In genomic region chr12:57470970-57471656, GRCh38 we compare ENCODE assay signal across 29 cellular contexts. TPM values are rescaled to one million over a fixed set of nuclear protein-coding genes. Genes with fewer than 3 reads are reported as not detected.
A peak's percentile ranks its signal among the peaks of the same experiment; 100 is the strongest.
DNase-seq lines count a peak whose midpoint lies in the region; ATAC-seq and TF ChIP-seq lines count a peak whose summit lies in the region.
"Had no signal": no experiment of that assay in that cellular context is flagged by ENCODE, and none has a peak within 500 bp of the region (broad histone marks: within the 10 kb centered on the region; RNA-seq: fewer than 3 reads in every experiment).

No MANE protein-coding gene starts in this region.

- peaks cover 50% of the 10 kb centered on the region for H3K4me1 Mint-ChIP-seq in activated naive CD4-positive, alpha-beta T cell treated with anti-CD3 and anti-CD28 coated beads, Interleukin-2, amount 50 U/mL, for 24 hours
- peaks cover 7% of the 10 kb centered on the region for H3K4me1 Mint-ChIP-seq in chondrocyte (ENCODE audit: low read depth)
- H3K4me1 Mint-ChIP-seq in naive thymus-derived CD4-positive, alpha-beta T cell: peaks cover 33 to 53% (median 48%) of the 10 kb centered on the region in 7 donors

- H3K4ac ChIP-seq in trophoblast cell (ENCODE audit: low read depth, low read length): no peak overlapping the region

- no peak for DNase-seq in activated naive CD4-positive, alpha-beta T cell treated with anti-CD3 and anti-CD28 coated beads, Interleukin-2, amount 50 U/mL, for 72 hours (ENCODE audit: low spot score in 2 of 2)
- DNase-seq in chondrocyte (ENCODE audit: low spot score) (peak; percentile 27), transverse colon (peak; percentile 52), NCI-H2029 treated with DMSO at 0.1 percent for 48 hours (lab: John Stamatoyannopoulos, UW) (no peak), trophoblast cell (no peak), dorsolateral prefrontal cortex (no peak)
- DNase-seq in naive thymus-derived CD4-positive, alpha-beta T cell: no peak
- DNase-seq: activated CD4-positive, alpha-beta T cell treated with anti-CD3 and anti-CD28 coated beads, Interleukin-2, amount 50 U/mL, for 1 hour; activated CD4-positive, CD25-positive, alpha-beta regulatory T cell; activated T-cell treated with anti-CD3 and anti-CD28 coated beads, Interleukin-2, amount 50 U/mL, for 48 hours; adrenal gland; body of pancreas; cerebellar nuclear complex; H7; hypothalamus; NCI-H1930; NCI-H69; PC-9; stimulated activated CD4-positive, alpha-beta T cell treated with anti-CD3 and anti-CD28 coated beads, Interleukin-4, amount 100 ng/mL, for 1 hour; substantia nigra had no signal

- no peaks in the 10 kb centered on the region for H3K9me3 ChIP-seq in naive thymus-derived CD4-positive, alpha-beta T cell (ENCODE audit: control insufficient read depth in 2 of 3, low read length in 3 of 3)
- H3K9me3 ChIP-seq in transverse colon: no peaks in the 10 kb centered on the region
- no peaks in the 10 kb centered on the region for H3K9me3 ChIP-seq in trophoblast cell (ENCODE audit: insufficient read depth, low read depth, low read length)
- H3K9me3 ChIP-seq: adrenal gland, body of pancreas, upper lobe of right lung had no signal

- no peaks in the 10 kb centered on the region for H3K27me3 ChIP-seq in naive thymus-derived CD4-positive, alpha-beta T cell (ENCODE audit: control insufficient read depth in 2 of 2, insufficient read depth in 2 of 2, low read length in 2 of 2)
- H3K27me3 ChIP-seq in transverse colon: peaks cover 53% of the 10 kb centered on the region
- peaks cover 28% of the 10 kb centered on the region for H3K27me3 ChIP-seq in trophoblast cell (ENCODE audit: insufficient read depth, low read length)
- peaks cover 0 to 48% (median 13%) of the 10 kb centered on the region in 45 donors for H3K27me3 ChIP-seq in dorsolateral prefrontal cortex

- H4K91ac ChIP-seq in trophoblast cell (ENCODE audit: low read depth, low read length): no peak overlapping the region

- no peak overlapping the region for H3K18ac ChIP-seq in trophoblast cell (ENCODE audit: low read length)

- no peak for TF ChIP-seq POLR2A in transverse colon (IDR thresholded peaks at IDR 0.05)

- ATAC-seq in activated naive CD4-positive, alpha-beta T cell treated with anti-CD3 and anti-CD28 coated beads, Interleukin-2, amount 50 U/mL, for 72 hours: no peak
- peak; percentile 3 for ATAC-seq in naive thymus-derived CD4-positive, alpha-beta T cell
- ATAC-seq: body of pancreas, Right ventricle myocardium inferior, sciatic nerve, SK-N-SH treated with all-trans-retinoic acid at 6 μM for 48 hours, upper lobe of right lung had no signal

- CTCF ChIA-PET in naive thymus-derived CD4-positive, alpha-beta T cell (lab: Charles Lee): interaction anchor here (0.5 to 0.9 kb wide), 3 partner anchors 12 to 152 kb away, joined by 3 read pairs; no protein-coding TSS in a partner anchor

- H3K36me3 Mint-ChIP-seq in activated naive CD4-positive, alpha-beta T cell treated with anti-CD3 and anti-CD28 coated beads, Interleukin-2, amount 50 U/mL, for 24 hours: peaks cover 20% of the 10 kb centered on the region
- H3K36me3 Mint-ChIP-seq in activated naive CD4-positive, alpha-beta T cell treated with anti-CD3 and anti-CD28 coated beads, Interleukin-2, amount 50 U/mL, for 72 hours: peaks cover 13 to 20% of the 10 kb centered on the region in 2 donors
- H3K36me3 Mint-ChIP-seq in chondrocyte (ENCODE audit: low read depth): peaks cover 3% of the 10 kb centered on the region
- H3K36me3 Mint-ChIP-seq in naive thymus-derived CD4-positive, alpha-beta T cell: peaks cover 17 to 54% (median 38%) of the 10 kb centered on the region in 5 donors

- no peak overlapping the region for H3K4me3 ChIP-seq in naive thymus-derived CD4-positive, alpha-beta T cell (ENCODE audit: low read length)
- H3K4me3 ChIP-seq in transverse colon (no peak overlapping the region), trophoblast cell (ENCODE audit: low read depth, low read length) (no peak overlapping the region), dorsolateral prefrontal cortex (no peak overlapping the region)
- H3K4me3 ChIP-seq: adrenal gland, body of pancreas, PC-9, upper lobe of right lung had no signal

- no peak overlapping the region for H3K9ac ChIP-seq in trophoblast cell (ENCODE audit: low read length)

- no peak overlapping the region for H4K12ac ChIP-seq in trophoblast cell (ENCODE audit: low read depth, low read length)

- no peak for TF ChIP-seq CTCF in chondrocyte (IDR thresholded peaks at IDR 0.05)
- no peak for TF ChIP-seq CTCF in transverse colon (IDR thresholded peaks at IDR 0.05)
- no peak for TF ChIP-seq CTCF in dorsolateral prefrontal cortex (IDR thresholded peaks at IDR 0.05 in 54 of 56, conservative IDR thresholded peaks at IDR 0.05 in 2 of 56; ENCODE audit: low read depth in 1 of 56, partially characterized antibody in 56 of 56)

- no peaks in the 10 kb centered on the region for H3K79me1 ChIP-seq in trophoblast cell (ENCODE audit: low read length)

- in situ Hi-C loops in transverse colon (cut with MboI; ENCODE audit: low pct_ligation_motif_present in 1 of 4, low pct_unique_long_range_greater_than_20kb in 1 of 4, low sequenced_read_pairs in 3 of 4): no loop called here

- no peak overlapping the region for H3K4me3 Mint-ChIP-seq in activated naive CD4-positive, alpha-beta T cell treated with anti-CD3 and anti-CD28 coated beads, Interleukin-2, amount 50 U/mL, for 24 hours
- H3K4me3 Mint-ChIP-seq in chondrocyte (ENCODE audit: unreplicated experiment): no peak overlapping the region
- peak overlapping the region in 1 of 10 donors; percentile 53 for H3K4me3 Mint-ChIP-seq in naive thymus-derived CD4-positive, alpha-beta T cell
- H3K4me3 Mint-ChIP-seq: T-helper 1 cell treated with Interleukin-12 subunit alpha and Interleukin-12 subunit beta and Interleukin-4 antibody, amounts not matched to agents 30 μg/mL and 1 μg/mL, for 36 hours had no signal

- H3K4me2 ChIP-seq in trophoblast cell (ENCODE audit: low read length): no peak overlapping the region
- H3K4me2 ChIP-seq: PC-9 had no signal

- H2AFZ ChIP-seq in trophoblast cell (ENCODE audit: insufficient read depth, low read length, poor library complexity): no peak overlapping the region
- H2AFZ ChIP-seq: PC-9 had no signal

- H2BK120ac ChIP-seq in trophoblast cell (ENCODE audit: insufficient read depth, low read length, poor library complexity): no peak overlapping the region

- peaks cover 23 to 84% (median 41%) of the 10 kb centered on the region in 3 experiments for H3K36me3 ChIP-seq in naive thymus-derived CD4-positive, alpha-beta T cell (ENCODE audit: control insufficient read depth in 2 of 3, insufficient read depth in 3 of 3, low read length in 3 of 3)
- H3K36me3 ChIP-seq in transverse colon (no peaks in the 10 kb centered on the region), trophoblast cell (ENCODE audit: control insufficient read depth in 1 of 2, insufficient read depth in 2 of 2, low read length in 2 of 2) (no peaks in the 10 kb centered on the region)
- H3K36me3 ChIP-seq: adrenal gland had no signal

- H3K79me2 ChIP-seq in trophoblast cell (ENCODE audit: control insufficient read depth, insufficient read depth, low read length, poor library complexity): no peaks in the 10 kb centered on the region

- peaks cover 27 to 42% of the 10 kb centered on the region in 2 donors for H3K4me1 ChIP-seq in naive thymus-derived CD4-positive, alpha-beta T cell (ENCODE audit: control insufficient read depth in 2 of 2, insufficient read depth in 2 of 2, low read length in 2 of 2)
- H3K4me1 ChIP-seq in transverse colon: peaks cover 12 to 29% (median 17%) of the 10 kb centered on the region in 4 donors
- H3K4me1 ChIP-seq in trophoblast cell (ENCODE audit: control insufficient read depth in 1 of 2, insufficient read depth in 2 of 2, low read length in 2 of 2): peaks cover 6 to 8% of the 10 kb centered on the region in 2 experiments

- no peak overlapping the region for H3K23ac ChIP-seq in trophoblast cell (ENCODE audit: low read length)

- H3K9me3 Mint-ChIP-seq in activated naive CD4-positive, alpha-beta T cell treated with anti-CD3 and anti-CD28 coated beads, Interleukin-2, amount 50 U/mL, for 24 hours: no peaks in the 10 kb centered on the region
- no peaks in the 10 kb centered on the region for H3K9me3 Mint-ChIP-seq in activated naive CD4-positive, alpha-beta T cell treated with anti-CD3 and anti-CD28 coated beads, Interleukin-2, amount 50 U/mL, for 72 hours
- H3K9me3 Mint-ChIP-seq in chondrocyte (ENCODE audit: low read depth): no peaks in the 10 kb centered on the region
- H3K9me3 Mint-ChIP-seq in naive thymus-derived CD4-positive, alpha-beta T cell: no peaks in the 10 kb centered on the region
- H3K9me3 Mint-ChIP-seq: T-helper 1 cell treated with Interleukin-12 subunit alpha and Interleukin-12 subunit beta and Interleukin-4 antibody, amounts not matched to agents 30 μg/mL and 1 μg/mL, for 36 hours had no signal

- peak overlapping the region; percentile 30 for H3K27ac Mint-ChIP-seq in activated naive CD4-positive, alpha-beta T cell treated with anti-CD3 and anti-CD28 coated beads, Interleukin-2, amount 50 U/mL, for 24 hours
- H3K27ac Mint-ChIP-seq in activated naive CD4-positive, alpha-beta T cell treated with anti-CD3 and anti-CD28 coated beads, Interleukin-2, amount 50 U/mL, for 72 hours: no peak overlapping the region
- no peak overlapping the region for H3K27ac Mint-ChIP-seq in chondrocyte (ENCODE audit: unreplicated experiment)
- peak overlapping the region in 5 of 9 donors; percentile 21 to 73 (median 72) for H3K27ac Mint-ChIP-seq in naive thymus-derived CD4-positive, alpha-beta T cell
- H3K27ac Mint-ChIP-seq: progenitor cell of endocrine pancreas; T-helper 1 cell treated with Interleukin-12 subunit alpha and Interleukin-12 subunit beta and Interleukin-4 antibody, amounts not matched to agents 30 μg/mL and 1 μg/mL, for 36 hours had no signal

- WGBS in transverse colon (ENCODE audit: low coverage in 1 of 2), 2 donors: 72% methylated on average over 4 of the region's 4 CpGs; no CpG with 5 or more reads in 1 of the 2 donors
- no CpG with 5 or more reads among the region's 4 CpGs for WGBS in trophoblast cell (ENCODE audit: extremely low coverage, insufficient coverage, insufficient read length)

- no peak for TF ChIP-seq EP300 in transverse colon (IDR thresholded peaks at IDR 0.05; ENCODE audit: low read depth)

- H3K27ac ChIP-seq in naive thymus-derived CD4-positive, alpha-beta T cell (ENCODE audit: low read depth, low read length): no peak overlapping the region
- H3K27ac ChIP-seq in transverse colon: no peak overlapping the region
- no peak overlapping the region for H3K27ac ChIP-seq in trophoblast cell (ENCODE audit: low read depth, low read length)
- H3K27ac ChIP-seq in dorsolateral prefrontal cortex: no peak overlapping the region
- H3K27ac ChIP-seq: adrenal gland, body of pancreas, PC-9, upper lobe of right lung had no signal

- no peak overlapping the region for H2AK5ac ChIP-seq in trophoblast cell (ENCODE audit: low read length)

- POLR2A ChIA-PET in naive thymus-derived CD4-positive, alpha-beta T cell (lab: Charles Lee): interaction anchor here (0.6 to 2.3 kb wide), 7 partner anchors 9 to 282 kb away, joined by 3 to 6 read pairs (median 3); partner anchors contain the start of genes DDIT3 and INHBE

- H2BK5ac ChIP-seq in trophoblast cell (ENCODE audit: low read depth, low read length, poor library complexity): no peak overlapping the region

- no peak overlapping the region for H4K8ac ChIP-seq in trophoblast cell (ENCODE audit: low read depth, low read length)

- H2BK12ac ChIP-seq in trophoblast cell (ENCODE audit: low read length): no peak overlapping the region

- H3K27me3 Mint-ChIP-seq in activated naive CD4-positive, alpha-beta T cell treated with anti-CD3 and anti-CD28 coated beads, Interleukin-2, amount 50 U/mL, for 24 hours: no peaks in the 10 kb centered on the region
- peaks cover 26% of the 10 kb centered on the region for H3K27me3 Mint-ChIP-seq in chondrocyte (ENCODE audit: low read depth)
- no peaks in the 10 kb centered on the region for H3K27me3 Mint-ChIP-seq in naive thymus-derived CD4-positive, alpha-beta T cell

- intact Hi-C loops in naive thymus-derived CD4-positive, alpha-beta T cell (cut with micrococcal nuclease): no loop called here
- intact Hi-C loops in transverse colon (cut with DNase I; ENCODE audit: low total_unique reads) (no loop called here), dorsolateral prefrontal cortex (cut with DNase I) (no loop called here)

- no peak overlapping the region for H3K14ac ChIP-seq in trophoblast cell (ENCODE audit: low read length)

RNA-seq across cellular contexts. Expression of gene ARHGAP9, which starts 8.6 kb away (rescaled TPM):
- total RNA-seq in activated naive CD4-positive, alpha-beta T cell treated with anti-CD3 and anti-CD28 coated beads, Interleukin-2, amount 50 U/mL, for 72 hours: 100 to 1,000 TPM; 151 to 195 TPM
- total RNA-seq in chondrocyte: 2.9 to 3.1 TPM in 2 of 3 replicates, not detected in the other
- total RNA-seq in naive thymus-derived CD4-positive, alpha-beta T cell: 100 to 1,000 TPM; 201 to 366 (median 347) TPM
- 100 to 1,000 TPM; 198 to 283 TPM for polyA plus RNA-seq in naive thymus-derived CD4-positive, alpha-beta T cell
- 10 to 100 TPM in 3 of 4 donors, not detected in 1; 11.7 to 87.2 (median 27.3) TPM for total RNA-seq in transverse colon
- polyA plus RNA-seq in trophoblast cell (2013): 0.26 and 0.49 TPM in 2 replicates
- total RNA-seq in dorsolateral prefrontal cortex: 10 to 100 TPM in 108 of 120 experiments, 1 to 10 TPM in 12; 7.1 to 28.3 (median 14.6) TPM
- total RNA-seq: PC-9 had no signal

RNA-seq across cellular contexts. Expression of gene GLI1, which starts 11.5 kb away (rescaled TPM):
- under 1 TPM in 1 of 2 donors, not detected in 1; 0.49 TPM for total RNA-seq in activated naive CD4-positive, alpha-beta T cell treated with anti-CD3 and anti-CD28 coated beads, Interleukin-2, amount 50 U/mL, for 72 hours
- 6.2 to 8.3 TPM (median 6.8 TPM) in 3 replicates for total RNA-seq in chondrocyte
- 1 to 10 TPM in 2 of 5 experiments, under 1 TPM in 3; 0.39 to 1.4 (median 0.45) TPM for total RNA-seq in naive thymus-derived CD4-positive, alpha-beta T cell
- polyA plus RNA-seq in naive thymus-derived CD4-positive, alpha-beta T cell: not detected
- total RNA-seq in transverse colon: 1 to 10 TPM in 1 of 4 donors, under 1 TPM in 2, not detected in 1; 0.41 to 1.2 (median 0.79) TPM
- 1.4 and 2.3 TPM in 2 replicates for polyA plus RNA-seq in trophoblast cell (2013)
- total RNA-seq in dorsolateral prefrontal cortex: 10 to 100 TPM in 6 of 120 experiments, 1 to 10 TPM in 88, under 1 TPM in 25, not detected in 1; 0.15 to 12.1 (median 2.1) TPM
- total RNA-seq: PC-9 had no signal

RNA-seq across cellular contexts. Expression of gene INHBE, which starts 16.0 kb away (rescaled TPM):
- total RNA-seq in activated naive CD4-positive, alpha-beta T cell treated with anti-CD3 and anti-CD28 coated beads, Interleukin-2, amount 50 U/mL, for 72 hours: under 1 TPM; 0.18 to 0.23 TPM
- total RNA-seq in chondrocyte (0.77 to 8.5 TPM (median 8.4 TPM) in 3 replicates), transverse colon (not detected), dorsolateral prefrontal cortex (1 to 10 TPM in 3 of 120 experiments, under 1 TPM in 26, not detected in 91; 0.17 to 2.6 (median 0.44) TPM)
- under 1 TPM in 1 of 5 experiments, not detected in 4; 0.12 TPM for total RNA-seq in naive thymus-derived CD4-positive, alpha-beta T cell
- polyA plus RNA-seq in naive thymus-derived CD4-positive, alpha-beta T cell: not detected
- polyA plus RNA-seq in trophoblast cell (2013): 0.26 and 0.46 TPM in 2 replicates
- total RNA-seq: adrenal gland, body of pancreas, Right ventricle myocardium inferior, sciatic nerve, upper lobe of right lung had no signal
- polyA plus RNA-seq: adrenal gland had no signal

RNA-seq across cellular contexts. Expression of gene MARS1, which starts 16.8 kb away (rescaled TPM):
- 100 to 1,000 TPM; 267 to 292 TPM for total RNA-seq in activated naive CD4-positive, alpha-beta T cell treated with anti-CD3 and anti-CD28 coated beads, Interleukin-2, amount 50 U/mL, for 72 hours
- total RNA-seq in chondrocyte (176 to 350 TPM (median 331 TPM) in 3 replicates), transverse colon (100 to 1,000 TPM in 2 of 4 donors, 10 to 100 TPM in 2; 39.0 to 184 (median 103) TPM), dorsolateral prefrontal cortex (100 to 1,000 TPM; 134 to 299 (median 183) TPM)
- 100 to 1,000 TPM; 178 to 229 (median 197) TPM for total RNA-seq in naive thymus-derived CD4-positive, alpha-beta T cell
- polyA plus RNA-seq in naive thymus-derived CD4-positive, alpha-beta T cell: 100 to 1,000 TPM in 1 of 2 donors, 10 to 100 TPM in 1; 86.0 to 118 TPM
- polyA plus RNA-seq in trophoblast cell (2013): 418 and 476 TPM in 2 replicates

RNA-seq across cellular contexts. Expression of gene INHBC, which starts 36.5 kb away (rescaled TPM):
- total RNA-seq in activated naive CD4-positive, alpha-beta T cell treated with anti-CD3 and anti-CD28 coated beads, Interleukin-2, amount 50 U/mL, for 72 hours: not detected
- total RNA-seq in chondrocyte: not detected in 3 replicates
- total RNA-seq in naive thymus-derived CD4-positive, alpha-beta T cell: under 1 TPM in 1 of 5 experiments, not detected in 4; 0.16 TPM
- not detected for polyA plus RNA-seq in naive thymus-derived CD4-positive, alpha-beta T cell
- total RNA-seq in transverse colon: not detected
- 0.01 and 0.03 TPM in 2 replicates for polyA plus RNA-seq in trophoblast cell (2013)
- 1 to 10 TPM in 1 of 120 experiments, under 1 TPM in 16, not detected in 103; 0.17 to 1.1 (median 0.26) TPM for total RNA-seq in dorsolateral prefrontal cortex
- total RNA-seq: A172, adrenal gland, body of pancreas, Daoy, H7, progenitor cell of endocrine pancreas, Right ventricle myocardium inferior, sciatic nerve, upper lobe of right lung had no signal
- polyA plus RNA-seq: adrenal gland had no signal

Comparison
In these comparisons a context has a peak if more than half of its experiments do, and no peak if none do; other contexts are left out.
1. H3K27ac Mint-ChIP-seq: peak in activated naive CD4-positive, alpha-beta T cell treated with anti-CD3 and anti-CD28 coated beads, Interleukin-2, amount 50 U/mL, for 24 hours (single experiment) and naive thymus-derived CD4-positive, alpha-beta T cell (5 of 9); none in activated naive CD4-positive, alpha-beta T cell treated with anti-CD3 and anti-CD28 coated beads, Interleukin-2, amount 50 U/mL, for 72 hours (0 of 2) and chondrocyte (single experiment).
2. DNase-seq: peak in chondrocyte (single experiment) and transverse colon (single experiment); none in activated naive CD4-positive, alpha-beta T cell treated with anti-CD3 and anti-CD28 coated beads, Interleukin-2, amount 50 U/mL, for 72 hours (0 of 2), naive thymus-derived CD4-positive, alpha-beta T cell (0 of 9), NCI-H2029 treated with DMSO at 0.1 percent for 48 hours (single experiment), trophoblast cell (0 of 2) and dorsolateral prefrontal cortex (0 of 10).